22 cellular contexts compared by ENCODE assay signal in genomic region chr12:71426030-71426570, GRCh38. TPM values are rescaled to one million over a fixed set of nuclear protein-coding genes. Genes with fewer than 3 reads are reported as not detected.
DNase-seq lines count a peak whose midpoint lies in the region; ATAC-seq and TF ChIP-seq lines count a peak whose summit lies in the region.
"Had no signal": no experiment of that assay in that cellular context is flagged by ENCODE, and none has a peak within 500 bp of the region (broad histone marks: within the 10 kb centered on the region; RNA-seq: fewer than 3 reads in every experiment).

No MANE protein-coding gene starts in this region.

- peak overlapping the region; percentile 14 for H2AFZ ChIP-seq in hepatocyte

- H3K27ac ChIP-seq in hepatocyte = no peak overlapping the region
- H3K27ac ChIP-seq: A549 had no signal

- no peak overlapping the region for H3K27ac Mint-ChIP-seq in stimulated activated naive B cell treated with anti-CD40 and anti-IgM and Interleukin-4, amounts not matched to agents 10 μg/mL and 1 μg/mL and 100 μg/mL, for 72 hours
- no peak overlapping the region for H3K27ac Mint-ChIP-seq in activated T-cell treated with anti-CD3 and anti-CD28 coated beads, Interleukin-2, amount 50 U/mL, for 24 hours

- no peak overlapping the region for H3K4me3 ChIP-seq in hepatocyte
- H3K4me3 ChIP-seq: A549 had no signal

- H3K27me3 Mint-ChIP-seq in stimulated activated naive B cell treated with anti-CD40 and anti-IgM and Interleukin-4, amounts not matched to agents 10 μg/mL and 1 μg/mL and 100 μg/mL, for 72 hours = peaks cover 20 to 21% of the 10 kb centered on the region in 2 donors
- H3K27me3 Mint-ChIP-seq in activated T-cell treated with anti-CD3 and anti-CD28 coated beads, Interleukin-2, amount 50 U/mL, for 24 hours = peaks cover 34% of the 10 kb centered on the region

- peaks cover 10% of the 10 kb centered on the region for H3K4me1 ChIP-seq in hepatocyte (ENCODE audit: insufficient read depth)
- H3K4me1 ChIP-seq: A549 had no signal

- no peaks in the 10 kb centered on the region for H4K20me1 ChIP-seq in hepatocyte (ENCODE audit: insufficient read depth, poor library complexity, severe bottlenecking)

- no peak overlapping the region for H3K4me3 Mint-ChIP-seq in stimulated activated naive B cell treated with anti-CD40 and anti-IgM and Interleukin-4, amounts not matched to agents 10 μg/mL and 1 μg/mL and 100 μg/mL, for 72 hours
- H3K4me3 Mint-ChIP-seq in activated T-cell treated with anti-CD3 and anti-CD28 coated beads, Interleukin-2, amount 50 U/mL, for 24 hours = no peak overlapping the region

- WGBS in hepatocyte (ENCODE audit: low lambda C conversion rate, missing lambda C conversion rate) = 97% methylated on average over 1 of the region's 1 CpG

- no peaks in the 10 kb centered on the region for H3K36me3 Mint-ChIP-seq in stimulated activated naive B cell treated with anti-CD40 and anti-IgM and Interleukin-4, amounts not matched to agents 10 μg/mL and 1 μg/mL and 100 μg/mL, for 72 hours
- no peaks in the 10 kb centered on the region for H3K36me3 Mint-ChIP-seq in activated T-cell treated with anti-CD3 and anti-CD28 coated beads, Interleukin-2, amount 50 U/mL, for 24 hours (ENCODE audit: low read depth)

- TF ChIP-seq CTCF in GM10248 (IDR thresholded peaks at IDR 0.05; ENCODE audit: control extremely low read depth, extremely low read depth, low read depth, missing control alignments) = peak; percentile 3
- no peak for TF ChIP-seq CTCF in hepatocyte (IDR thresholded peaks at IDR 0.05; ENCODE audit: poor library complexity)

- DNase-seq in GM10248 (ENCODE audit: extremely low spot score) = no peak
- peak; percentile 55 for DNase-seq in amniotic epithelial cell (ENCODE audit: low read depth)
- DNase-seq in hepatocyte (ENCODE audit: low spot score) = no peak
- DNase-seq in stimulated activated naive B cell treated with anti-CD40 and anti-IgM and Interleukin-4, amounts not matched to agents 10 μg/mL and 1 μg/mL and 100 μg/mL, for 72 hours = no peak
- no peak for DNase-seq in ecto neural progenitor cell (ENCODE audit: low spot score)
- no peak for DNase-seq in activated T-cell treated with anti-CD3 and anti-CD28 coated beads, Interleukin-2, amount 50 U/mL, for 24 hours
- DNase-seq: BE2C; DND-41; GOT3; KG1; NCI-H1092 treated with DMSO at 0.1 percent for 48 hours; NCI-H1436 treated with DMSO at 0.1 percent for 48 hours; NCI-H1930; NCI-H226; NCI-H524; NCI-H774; NK-92 treated with Interleukin-12 subunit alpha and Interleukin-12 subunit beta, amount 100 ng/mL, for 24 hours; SIG-M5 had no signal

- H3K27me3 ChIP-seq in hepatocyte = no peaks in the 10 kb centered on the region
- H3K27me3 ChIP-seq: BE2C had no signal

- no peaks in the 10 kb centered on the region for H3K36me3 ChIP-seq in hepatocyte (replicated peaks; ENCODE audit: insufficient read depth, low read depth)
- H3K36me3 ChIP-seq: BE2C had no signal

- POLR2A ChIA-PET in GM10248 (lab: Yijun Ruan, JAX) = no interaction called here

- H3K4me1 Mint-ChIP-seq in stimulated activated naive B cell treated with anti-CD40 and anti-IgM and Interleukin-4, amounts not matched to agents 10 μg/mL and 1 μg/mL and 100 μg/mL, for 72 hours = peaks cover 5% of the 10 kb centered on the region in 2 donors
- H3K4me1 Mint-ChIP-seq in activated T-cell treated with anti-CD3 and anti-CD28 coated beads, Interleukin-2, amount 50 U/mL, for 24 hours (ENCODE audit: low read depth) = no peaks in the 10 kb centered on the region

- peak; percentile 52 to 76 for ATAC-seq in stimulated activated naive B cell treated with anti-CD40 and anti-IgM and Interleukin-4, amounts not matched to agents 10 μg/mL and 1 μg/mL and 100 μg/mL, for 72 hours (replicated peaks)
- no peak for ATAC-seq in HG02970 (IDR thresholded peaks at IDR 0.05; ENCODE audit: low FRiP score, unreplicated experiment)
- ATAC-seq: A549, Panc1 had no signal

- H3K9me2 ChIP-seq in hepatocyte (replicated peaks; ENCODE audit: insufficient read depth) = no peaks in the 10 kb centered on the region

- H3K4me2 ChIP-seq in hepatocyte = no peak overlapping the region
- H3K4me2 ChIP-seq: A549 had no signal

- CTCF ChIA-PET in GM10248 (lab: Yijun Ruan, JAX) = interaction anchor here (1.1 to 1.6 kb wide), 3 partner anchors 33 to 693 kb away, joined by 3 to 5 read pairs (median 3); no protein-coding TSS in a partner anchor

- H3K9me3 Mint-ChIP-seq in stimulated activated naive B cell treated with anti-CD40 and anti-IgM and Interleukin-4, amounts not matched to agents 10 μg/mL and 1 μg/mL and 100 μg/mL, for 72 hours = no peaks in the 10 kb centered on the region
- no peaks in the 10 kb centered on the region for H3K9me3 Mint-ChIP-seq in activated T-cell treated with anti-CD3 and anti-CD28 coated beads, Interleukin-2, amount 50 U/mL, for 24 hours

- H3K9me3 ChIP-seq in hepatocyte (ENCODE audit: low read depth) = no peaks in the 10 kb centered on the region
- H3K9me3 ChIP-seq: A549, BE2C had no signal

- no peaks in the 10 kb centered on the region for H3K79me2 ChIP-seq in hepatocyte

RNA-seq across cellular contexts. Expression of gene LGR5, which starts 13.5 kb away (rescaled TPM):
- total RNA-seq in hepatocyte = 5.7 and 7.2 TPM in 2 replicates
- polyA plus RNA-seq in hepatocyte = 4.4 and 6.6 TPM in 2 replicates
- total RNA-seq: HT1080 had no signal
- polyA plus RNA-seq: A549 had no signal
